Comparison of ENCODE assay signal across 1 cellular context in the genomic region with DNA sequence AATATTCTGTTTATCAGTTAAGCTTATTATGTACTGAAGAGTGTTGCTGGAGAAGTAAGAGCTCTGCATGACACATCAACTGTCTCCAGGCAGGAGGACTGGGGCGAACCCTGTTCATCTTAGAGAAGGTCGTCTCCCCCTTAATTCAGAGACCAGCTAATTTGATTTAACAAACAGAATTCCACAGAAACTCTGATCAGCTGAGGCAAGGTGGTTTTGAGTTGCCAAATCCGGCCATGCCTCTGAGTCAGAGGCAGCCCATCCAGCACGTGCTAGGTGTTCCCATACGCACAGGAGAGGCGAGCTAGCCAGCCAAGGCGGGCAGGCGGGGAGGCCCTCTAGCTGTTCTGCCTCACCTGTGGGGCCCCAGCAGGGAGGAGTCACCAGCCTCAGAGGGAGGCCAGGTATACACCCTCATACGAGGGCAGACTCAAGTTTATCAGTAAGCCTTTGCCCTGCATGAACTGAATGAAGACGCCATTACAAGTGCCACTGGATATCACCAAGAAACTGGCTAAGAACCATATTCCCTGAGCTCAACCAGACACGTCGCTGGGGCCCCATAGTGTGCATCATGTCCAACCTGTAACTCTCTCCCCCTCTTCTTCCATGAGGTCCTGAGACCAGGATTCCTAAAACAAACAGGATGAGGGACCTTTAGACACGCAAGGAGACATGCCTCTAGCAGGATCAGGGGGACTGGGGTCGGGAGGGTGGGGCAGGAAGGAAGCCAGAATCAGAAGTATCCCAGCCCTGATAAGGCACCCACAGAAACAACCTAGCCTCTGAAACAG.
A peak's percentile ranks its signal among the peaks of the same experiment; 100 is the strongest.
TF ChIP-seq lines count a peak whose summit lies in the region.

No MANE protein-coding gene starts in this region.

TF ChIP-seq in K562, 482 proteins besides CTCF, POLR2A, EP300 and RAD21 (continued from another document and continues in another):
- TF ChIP-seq, protein P1, sequence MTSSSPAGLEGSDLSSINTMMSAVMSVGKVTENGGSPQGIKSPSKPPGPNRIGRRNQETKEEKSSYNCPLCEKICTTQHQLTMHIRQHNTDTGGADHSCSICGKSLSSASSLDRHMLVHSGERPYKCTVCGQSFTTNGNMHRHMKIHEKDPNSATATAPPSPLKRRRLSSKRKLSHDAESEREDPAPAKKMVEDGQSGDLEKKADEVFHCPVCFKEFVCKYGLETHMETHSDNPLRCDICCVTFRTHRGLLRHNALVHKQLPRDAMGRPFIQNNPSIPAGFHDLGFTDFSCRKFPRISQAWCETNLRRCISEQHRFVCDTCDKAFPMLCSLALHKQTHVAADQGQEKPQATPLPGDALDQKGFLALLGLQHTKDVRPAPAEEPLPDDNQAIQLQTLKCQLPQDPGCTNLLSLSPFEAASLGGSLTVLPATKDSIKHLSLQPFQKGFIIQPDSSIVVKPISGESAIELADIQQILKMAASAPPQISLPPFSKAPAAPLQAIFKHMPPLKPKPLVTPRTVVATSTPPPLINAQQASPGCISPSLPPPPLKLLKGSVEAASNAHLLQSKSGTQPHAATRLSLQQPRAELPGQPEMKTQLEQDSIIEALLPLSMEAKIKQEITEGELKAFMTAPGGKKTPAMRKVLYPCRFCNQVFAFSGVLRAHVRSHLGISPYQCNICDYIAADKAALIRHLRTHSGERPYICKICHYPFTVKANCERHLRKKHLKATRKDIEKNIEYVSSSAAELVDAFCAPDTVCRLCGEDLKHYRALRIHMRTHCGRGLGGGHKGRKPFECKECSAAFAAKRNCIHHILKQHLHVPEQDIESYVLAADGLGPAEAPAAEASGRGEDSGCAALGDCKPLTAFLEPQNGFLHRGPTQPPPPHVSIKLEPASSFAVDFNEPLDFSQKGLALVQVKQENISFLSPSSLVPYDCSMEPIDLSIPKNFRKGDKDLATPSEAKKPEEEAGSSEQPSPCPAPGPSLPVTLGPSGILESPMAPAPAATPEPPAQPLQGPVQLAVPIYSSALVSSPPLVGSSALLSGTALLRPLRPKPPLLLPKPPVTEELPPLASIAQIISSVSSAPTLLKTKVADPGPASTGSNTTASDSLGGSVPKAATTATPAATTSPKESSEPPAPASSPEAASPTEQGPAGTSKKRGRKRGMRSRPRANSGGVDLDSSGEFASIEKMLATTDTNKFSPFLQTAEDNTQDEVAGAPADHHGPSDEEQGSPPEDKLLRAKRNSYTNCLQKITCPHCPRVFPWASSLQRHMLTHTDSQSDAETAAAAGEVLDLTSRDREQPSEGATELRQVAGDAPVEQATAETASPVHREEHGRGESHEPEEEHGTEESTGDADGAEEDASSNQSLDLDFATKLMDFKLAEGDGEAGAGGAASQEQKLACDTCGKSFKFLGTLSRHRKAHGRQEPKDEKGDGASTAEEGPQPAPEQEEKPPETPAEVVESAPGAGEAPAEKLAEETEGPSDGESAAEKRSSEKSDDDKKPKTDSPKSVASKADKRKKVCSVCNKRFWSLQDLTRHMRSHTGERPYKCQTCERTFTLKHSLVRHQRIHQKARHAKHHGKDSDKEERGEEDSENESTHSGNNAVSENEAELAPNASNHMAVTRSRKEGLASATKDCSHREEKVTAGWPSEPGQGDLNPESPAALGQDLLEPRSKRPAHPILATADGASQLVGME (CRISPR knock-in tag; IDR thresholded peaks at IDR 0.05), result no peak; the same call in 1 of the 2 replicates
- TF ChIP-seq L3MBTL2 (IDR thresholded peaks at IDR 0.05) (peak; percentile 85), JUND (IDR thresholded peaks at IDR 0.05; ENCODE audit: borderline replicate concordance, low read depth, low read length) (0 out of 2 replicates have a peak, but pooled peaks have one; percentile 19), JUND (tag; IDR thresholded peaks at IDR 0.05; ENCODE audit: borderline replicate concordance, low read depth, low read length) (peak; percentile 45; the same call in 2 of the 3 replicates), ARNT (IDR thresholded peaks at IDR 0.05) (no peak), ERF (CRISPR knock-in tag; IDR thresholded peaks at IDR 0.05) (peak; percentile 93; the same call in 1 of the 2 replicates), ZNF311 (CRISPR knock-in tag; IDR thresholded peaks at IDR 0.05) (peak; percentile 96), BHLHE40 (IDR thresholded peaks at IDR 0.05; ENCODE audit: low read length) (peak; percentile 88), MAFF (IDR thresholded peaks at IDR 0.05; ENCODE audit: low read length) (no peak), NEUROD1 (IDR thresholded peaks at IDR 0.05; ENCODE audit: borderline replicate concordance, low read depth, low read length, partially characterized antibody) (peak; percentile 38), BCL6 (CRISPR knock-in tag; IDR thresholded peaks at IDR 0.05) (no peak), ZNF324 (CRISPR knock-in tag; IDR thresholded peaks at IDR 0.05) (no peak; the same call in 1 of the 2 replicates), SAFB (IDR thresholded peaks at IDR 0.05; ENCODE audit: borderline replicate concordance, low read depth, low read length) (no peak), ZNF408 (CRISPR knock-in tag; IDR thresholded peaks at IDR 0.05; ENCODE audit: low read depth) (no peak), ZNF143 (CRISPR knock-in tag; IDR thresholded peaks at IDR 0.05) (no peak), POLR2AphosphoS2 (IDR thresholded peaks at IDR 0.05; ENCODE audit: low read length) (0 out of 2 replicates have a peak, but pooled peaks have one; percentile 30), SRSF3 (IDR thresholded peaks at IDR 0.05; ENCODE audit: insufficient read depth, low read length) (no peak), ZKSCAN8 (CRISPR knock-in tag; IDR thresholded peaks at IDR 0.05) (peak; percentile 69; the same call in 1 of the 2 replicates), KLF1 (tag; IDR thresholded peaks at IDR 0.05) (0 out of 2 replicates have a peak, but pooled peaks have one; percentile 27), MBD2 (IDR thresholded peaks at IDR 0.05; ENCODE audit: borderline replicate concordance, low read depth) (peak; percentile 31; the same call in 1 of the 2 replicates), NFE2L1 (tag; IDR thresholded peaks at IDR 0.05; ENCODE audit: borderline replicate concordance, low read depth) (no peak), SUPT5H (IDR thresholded peaks at IDR 0.05) (0 out of 2 replicates have a peak, but pooled peaks have one; percentile 12), HNRNPK (IDR thresholded peaks at IDR 0.05; ENCODE audit: low read depth, low read length, poor library complexity, severe bottlenecking) (no peak), ZNF197 (CRISPR knock-in tag; IDR thresholded peaks at IDR 0.05; ENCODE audit: low read depth) (peak; percentile 87; the same call in 1 of the 2 replicates), TCF7 (IDR thresholded peaks at IDR 0.05; ENCODE audit: borderline replicate concordance) (0 out of 2 replicates have a peak, but pooled peaks have one; percentile 12), HMG20A (CRISPR knock-in tag; conservative IDR thresholded peaks at IDR 0.05) (0 out of 2 replicates have a peak, but pooled peaks have one; percentile 15), POLR2AphosphoS5 (IDR thresholded peaks at IDR 0.05; ENCODE audit: control insufficient read depth, insufficient read depth, low read depth, low read length) (peak; percentile 22; the same call in 1 of the 2 replicates), MECOM (CRISPR knock-in tag; IDR thresholded peaks at IDR 0.05) (peak; percentile 26; the same call in 1 of the 2 replicates)
- TF ChIP-seq, protein P2, sequence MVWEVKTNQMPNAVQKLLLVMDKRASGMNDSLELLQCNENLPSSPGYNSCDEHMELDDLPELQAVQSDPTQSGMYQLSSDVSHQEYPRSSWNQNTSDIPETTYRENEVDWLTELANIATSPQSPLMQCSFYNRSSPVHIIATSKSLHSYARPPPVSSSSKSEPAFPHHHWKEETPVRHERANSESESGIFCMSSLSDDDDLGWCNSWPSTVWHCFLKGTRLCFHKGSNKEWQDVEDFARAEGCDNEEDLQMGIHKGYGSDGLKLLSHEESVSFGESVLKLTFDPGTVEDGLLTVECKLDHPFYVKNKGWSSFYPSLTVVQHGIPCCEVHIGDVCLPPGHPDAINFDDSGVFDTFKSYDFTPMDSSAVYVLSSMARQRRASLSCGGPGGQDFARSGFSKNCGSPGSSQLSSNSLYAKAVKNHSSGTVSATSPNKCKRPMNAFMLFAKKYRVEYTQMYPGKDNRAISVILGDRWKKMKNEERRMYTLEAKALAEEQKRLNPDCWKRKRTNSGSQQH (CRISPR knock-in tag; IDR thresholded peaks at IDR 0.05), result peak; percentile 15; the same call in 1 of the 2 replicates
- TF ChIP-seq, protein P3, sequence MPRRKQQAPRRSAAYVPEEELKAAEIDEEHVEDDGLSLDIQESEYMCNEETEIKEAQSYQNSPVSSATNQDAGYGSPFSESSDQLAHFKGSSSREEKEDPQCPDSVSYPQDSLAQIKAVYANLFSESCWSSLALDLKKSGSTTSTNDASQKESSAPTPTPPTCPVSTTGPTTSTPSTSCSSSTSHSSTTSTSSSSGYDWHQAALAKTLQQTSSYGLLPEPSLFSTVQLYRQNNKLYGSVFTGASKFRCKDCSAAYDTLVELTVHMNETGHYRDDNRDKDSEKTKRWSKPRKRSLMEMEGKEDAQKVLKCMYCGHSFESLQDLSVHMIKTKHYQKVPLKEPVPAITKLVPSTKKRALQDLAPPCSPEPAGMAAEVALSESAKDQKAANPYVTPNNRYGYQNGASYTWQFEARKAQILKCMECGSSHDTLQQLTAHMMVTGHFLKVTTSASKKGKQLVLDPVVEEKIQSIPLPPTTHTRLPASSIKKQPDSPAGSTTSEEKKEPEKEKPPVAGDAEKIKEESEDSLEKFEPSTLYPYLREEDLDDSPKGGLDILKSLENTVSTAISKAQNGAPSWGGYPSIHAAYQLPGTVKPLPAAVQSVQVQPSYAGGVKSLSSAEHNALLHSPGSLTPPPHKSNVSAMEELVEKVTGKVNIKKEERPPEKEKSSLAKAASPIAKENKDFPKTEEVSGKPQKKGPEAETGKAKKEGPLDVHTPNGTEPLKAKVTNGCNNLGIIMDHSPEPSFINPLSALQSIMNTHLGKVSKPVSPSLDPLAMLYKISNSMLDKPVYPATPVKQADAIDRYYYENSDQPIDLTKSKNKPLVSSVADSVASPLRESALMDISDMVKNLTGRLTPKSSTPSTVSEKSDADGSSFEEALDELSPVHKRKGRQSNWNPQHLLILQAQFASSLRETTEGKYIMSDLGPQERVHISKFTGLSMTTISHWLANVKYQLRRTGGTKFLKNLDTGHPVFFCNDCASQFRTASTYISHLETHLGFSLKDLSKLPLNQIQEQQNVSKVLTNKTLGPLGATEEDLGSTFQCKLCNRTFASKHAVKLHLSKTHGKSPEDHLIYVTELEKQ (CRISPR knock-in tag; IDR thresholded peaks at IDR 0.05), result peak; percentile 68; the same call in 1 of the 2 replicates
- TF ChIP-seq, protein P4, sequence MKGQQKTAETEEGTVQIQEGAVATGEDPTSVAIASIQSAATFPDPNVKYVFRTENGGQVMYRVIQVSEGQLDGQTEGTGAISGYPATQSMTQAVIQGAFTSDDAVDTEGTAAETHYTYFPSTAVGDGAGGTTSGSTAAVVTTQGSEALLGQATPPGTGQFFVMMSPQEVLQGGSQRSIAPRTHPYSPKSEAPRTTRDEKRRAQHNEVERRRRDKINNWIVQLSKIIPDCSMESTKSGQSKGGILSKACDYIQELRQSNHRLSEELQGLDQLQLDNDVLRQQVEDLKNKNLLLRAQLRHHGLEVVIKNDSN (CRISPR knock-in tag; IDR thresholded peaks at IDR 0.05), result peak; percentile 62
- TF ChIP-seq, protein P5, sequence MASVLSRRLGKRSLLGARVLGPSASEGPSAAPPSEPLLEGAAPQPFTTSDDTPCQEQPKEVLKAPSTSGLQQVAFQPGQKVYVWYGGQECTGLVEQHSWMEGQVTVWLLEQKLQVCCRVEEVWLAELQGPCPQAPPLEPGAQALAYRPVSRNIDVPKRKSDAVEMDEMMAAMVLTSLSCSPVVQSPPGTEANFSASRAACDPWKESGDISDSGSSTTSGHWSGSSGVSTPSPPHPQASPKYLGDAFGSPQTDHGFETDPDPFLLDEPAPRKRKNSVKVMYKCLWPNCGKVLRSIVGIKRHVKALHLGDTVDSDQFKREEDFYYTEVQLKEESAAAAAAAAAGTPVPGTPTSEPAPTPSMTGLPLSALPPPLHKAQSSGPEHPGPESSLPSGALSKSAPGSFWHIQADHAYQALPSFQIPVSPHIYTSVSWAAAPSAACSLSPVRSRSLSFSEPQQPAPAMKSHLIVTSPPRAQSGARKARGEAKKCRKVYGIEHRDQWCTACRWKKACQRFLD (CRISPR knock-in tag; IDR thresholded peaks at IDR 0.05), result peak; percentile 98
- TF ChIP-seq, protein P6, sequence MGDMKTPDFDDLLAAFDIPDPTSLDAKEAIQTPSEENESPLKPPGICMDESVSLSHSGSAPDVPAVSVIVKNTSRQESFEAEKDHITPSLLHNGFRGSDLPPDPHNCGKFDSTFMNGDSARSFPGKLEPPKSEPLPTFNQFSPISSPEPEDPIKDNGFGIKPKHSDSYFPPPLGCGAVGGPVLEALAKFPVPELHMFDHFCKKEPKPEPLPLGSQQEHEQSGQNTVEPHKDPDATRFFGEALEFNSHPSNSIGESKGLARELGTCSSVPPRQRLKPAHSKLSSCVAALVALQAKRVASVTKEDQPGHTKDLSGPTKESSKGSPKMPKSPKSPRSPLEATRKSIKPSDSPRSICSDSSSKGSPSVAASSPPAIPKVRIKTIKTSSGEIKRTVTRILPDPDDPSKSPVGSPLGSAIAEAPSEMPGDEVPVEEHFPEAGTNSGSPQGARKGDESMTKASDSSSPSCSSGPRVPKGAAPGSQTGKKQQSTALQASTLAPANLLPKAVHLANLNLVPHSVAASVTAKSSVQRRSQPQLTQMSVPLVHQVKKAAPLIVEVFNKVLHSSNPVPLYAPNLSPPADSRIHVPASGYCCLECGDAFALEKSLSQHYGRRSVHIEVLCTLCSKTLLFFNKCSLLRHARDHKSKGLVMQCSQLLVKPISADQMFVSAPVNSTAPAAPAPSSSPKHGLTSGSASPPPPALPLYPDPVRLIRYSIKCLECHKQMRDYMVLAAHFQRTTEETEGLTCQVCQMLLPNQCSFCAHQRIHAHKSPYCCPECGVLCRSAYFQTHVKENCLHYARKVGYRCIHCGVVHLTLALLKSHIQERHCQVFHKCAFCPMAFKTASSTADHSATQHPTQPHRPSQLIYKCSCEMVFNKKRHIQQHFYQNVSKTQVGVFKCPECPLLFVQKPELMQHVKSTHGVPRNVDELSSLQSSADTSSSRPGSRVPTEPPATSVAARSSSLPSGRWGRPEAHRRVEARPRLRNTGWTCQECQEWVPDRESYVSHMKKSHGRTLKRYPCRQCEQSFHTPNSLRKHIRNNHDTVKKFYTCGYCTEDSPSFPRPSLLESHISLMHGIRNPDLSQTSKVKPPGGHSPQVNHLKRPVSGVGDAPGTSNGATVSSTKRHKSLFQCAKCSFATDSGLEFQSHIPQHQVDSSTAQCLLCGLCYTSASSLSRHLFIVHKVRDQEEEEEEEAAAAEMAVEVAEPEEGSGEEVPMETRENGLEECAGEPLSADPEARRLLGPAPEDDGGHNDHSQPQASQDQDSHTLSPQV (IDR thresholded peaks at IDR 0.05), result peak; percentile 99
- TF ChIP-seq, protein P7, sequence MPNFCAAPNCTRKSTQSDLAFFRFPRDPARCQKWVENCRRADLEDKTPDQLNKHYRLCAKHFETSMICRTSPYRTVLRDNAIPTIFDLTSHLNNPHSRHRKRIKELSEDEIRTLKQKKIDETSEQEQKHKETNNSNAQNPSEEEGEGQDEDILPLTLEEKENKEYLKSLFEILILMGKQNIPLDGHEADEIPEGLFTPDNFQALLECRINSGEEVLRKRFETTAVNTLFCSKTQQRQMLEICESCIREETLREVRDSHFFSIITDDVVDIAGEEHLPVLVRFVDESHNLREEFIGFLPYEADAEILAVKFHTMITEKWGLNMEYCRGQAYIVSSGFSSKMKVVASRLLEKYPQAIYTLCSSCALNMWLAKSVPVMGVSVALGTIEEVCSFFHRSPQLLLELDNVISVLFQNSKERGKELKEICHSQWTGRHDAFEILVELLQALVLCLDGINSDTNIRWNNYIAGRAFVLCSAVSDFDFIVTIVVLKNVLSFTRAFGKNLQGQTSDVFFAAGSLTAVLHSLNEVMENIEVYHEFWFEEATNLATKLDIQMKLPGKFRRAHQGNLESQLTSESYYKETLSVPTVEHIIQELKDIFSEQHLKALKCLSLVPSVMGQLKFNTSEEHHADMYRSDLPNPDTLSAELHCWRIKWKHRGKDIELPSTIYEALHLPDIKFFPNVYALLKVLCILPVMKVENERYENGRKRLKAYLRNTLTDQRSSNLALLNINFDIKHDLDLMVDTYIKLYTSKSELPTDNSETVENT (CRISPR knock-in tag; IDR thresholded peaks at IDR 0.05), result peak; percentile 46; the same call in 1 of the 2 replicates
